In the genomic region with DNA sequence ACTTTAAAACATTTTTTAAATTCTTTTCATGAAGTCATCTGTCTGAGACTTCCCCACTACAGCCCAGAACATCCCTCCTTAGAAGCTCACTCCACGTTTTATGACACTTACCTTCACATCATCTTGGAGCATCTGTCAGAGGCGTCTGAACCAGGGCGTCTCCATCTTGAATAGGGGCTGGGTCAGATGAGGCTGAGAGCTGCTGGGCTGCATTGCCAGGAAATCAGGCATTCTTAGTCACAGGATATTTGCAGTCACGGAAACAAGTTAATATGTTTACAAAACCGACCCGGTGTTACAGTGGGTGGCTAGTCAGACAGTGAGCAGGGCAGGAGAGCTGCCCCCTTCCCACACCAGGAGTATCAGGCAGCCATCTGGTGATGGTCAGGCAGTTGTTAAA, we compare ENCODE assay signal across 13 cellular contexts.
DNase-seq lines count a peak whose midpoint lies in the region; TF ChIP-seq lines count a peak whose summit lies in the region.
"Had no signal": no experiment of that assay in that cellular context is flagged by ENCODE, and none has a peak within 500 bp of the region (broad histone marks: within the 10 kb centered on the region; RNA-seq: fewer than 3 reads in every experiment).

No MANE protein-coding gene starts in this region.

- no peaks in the 10 kb centered on the region for H3K36me3 ChIP-seq in neural progenitor cell
- H3K36me3 ChIP-seq: sigmoid colon had no signal

- H3F3A ChIP-seq in neural progenitor cell (ENCODE audit: low read depth), result peaks cover 7% of the 10 kb centered on the region

- peaks cover 9% of the 10 kb centered on the region for H3K27me3 Mint-ChIP-seq in endothelial cell (ENCODE audit: unreplicated experiment)
- peaks cover 9% of the 10 kb centered on the region for H3K27me3 Mint-ChIP-seq in neural progenitor cell (ENCODE audit: insufficient read depth, low read depth)
- H3K27me3 Mint-ChIP-seq in activated naive CD8-positive, alpha-beta T cell treated with anti-CD3 and anti-CD28 coated beads for 36 hours, result no peaks in the 10 kb centered on the region
- H3K27me3 Mint-ChIP-seq: CD4-positive, alpha-beta T cell had no signal

- no peak overlapping the region for H2AFZ ChIP-seq in neural progenitor cell (replicated peaks)

- no peak overlapping the region for H3K27ac ChIP-seq in neural progenitor cell
- H3K27ac ChIP-seq: sigmoid colon had no signal

- H3K4me3 Mint-ChIP-seq in endothelial cell (ENCODE audit: unreplicated experiment), result peak overlapping the region; percentile 29
- no peak overlapping the region for H3K4me3 Mint-ChIP-seq in neural progenitor cell
- no peak overlapping the region for H3K4me3 Mint-ChIP-seq in activated naive CD8-positive, alpha-beta T cell treated with anti-CD3 and anti-CD28 coated beads for 36 hours
- H3K4me3 Mint-ChIP-seq: brain; CD4-positive, alpha-beta T cell had no signal

- H3K27ac Mint-ChIP-seq in endothelial cell (ENCODE audit: unreplicated experiment) (no peak overlapping the region), neural progenitor cell (peak overlapping the region; percentile 19)
- no peak overlapping the region for H3K27ac Mint-ChIP-seq in activated naive CD8-positive, alpha-beta T cell treated with anti-CD3 and anti-CD28 coated beads for 36 hours
- H3K27ac Mint-ChIP-seq: CD4-positive, alpha-beta T cell had no signal

- H4K20me1 ChIP-seq in neural progenitor cell (ENCODE audit: low read depth), result no peaks in the 10 kb centered on the region

- no peak overlapping the region for H3K4me2 ChIP-seq in neural progenitor cell

- H3K79me2 ChIP-seq in neural progenitor cell (ENCODE audit: low read depth), result no peaks in the 10 kb centered on the region

- peaks cover 25% of the 10 kb centered on the region for H3K4me1 ChIP-seq in neural progenitor cell
- H3K4me1 ChIP-seq: sigmoid colon had no signal

- no peak for TF ChIP-seq CTCF in AG10803 (conservative IDR thresholded peaks at IDR 0.05; ENCODE audit: low read length)
- no peak for TF ChIP-seq CTCF in endothelial cell (IDR thresholded peaks at IDR 0.05; ENCODE audit: unreplicated experiment)
- TF ChIP-seq CTCF in neural progenitor cell (IDR thresholded peaks at IDR 0.05), result no peak

- no peak overlapping the region for H3K4me3 ChIP-seq in AG10803 (ENCODE audit: low read length)
- no peak overlapping the region for H3K4me3 ChIP-seq in neural progenitor cell
- H3K4me3 ChIP-seq: sigmoid colon had no signal

- peak; percentile 71 for DNase-seq in AG10803 (ENCODE audit: low read depth)
- peak; percentile 79 for DNase-seq in M059J (ENCODE audit: low read depth)
- no peak for DNase-seq in endothelial cell (ENCODE audit: low spot score)
- no peak for DNase-seq in neural progenitor cell (ENCODE audit: low spot score)
- no peak for DNase-seq in GDM1 (lab: John Stamatoyannopoulos, UW)
- DNase-seq in NCI-H226, result no peak
- DNase-seq in NCI-H2171 (lab: John Stamatoyannopoulos, UW), result no peak
- DNase-seq in activated naive CD8-positive, alpha-beta T cell treated with anti-CD3 and anti-CD28 coated beads for 36 hours, result no peak
- DNase-seq: CD4-positive, alpha-beta T cell; erythroblast; NCI-H1930; sigmoid colon had no signal

- no peak overlapping the region for H3K9ac ChIP-seq in neural progenitor cell

- no peaks in the 10 kb centered on the region for H3K27me3 ChIP-seq in neural progenitor cell
- H3K27me3 ChIP-seq: sigmoid colon had no signal

- H3K36me3 Mint-ChIP-seq in endothelial cell (ENCODE audit: low read depth, unreplicated experiment) (no peaks in the 10 kb centered on the region), neural progenitor cell (peaks cover 2% of the 10 kb centered on the region)
- H3K36me3 Mint-ChIP-seq in activated naive CD8-positive, alpha-beta T cell treated with anti-CD3 and anti-CD28 coated beads for 36 hours, result no peaks in the 10 kb centered on the region
- H3K36me3 Mint-ChIP-seq: brain had no signal

- no peaks in the 10 kb centered on the region for H3K9me3 ChIP-seq in neural progenitor cell (ENCODE audit: low read depth)
- H3K9me3 ChIP-seq: sigmoid colon had no signal

- H3K9me3 Mint-ChIP-seq in endothelial cell (ENCODE audit: unreplicated experiment), result no peaks in the 10 kb centered on the region
- peaks cover 14% of the 10 kb centered on the region for H3K9me3 Mint-ChIP-seq in neural progenitor cell
- no peaks in the 10 kb centered on the region for H3K9me3 Mint-ChIP-seq in activated naive CD8-positive, alpha-beta T cell treated with anti-CD3 and anti-CD28 coated beads for 36 hours
- H3K9me3 Mint-ChIP-seq: CD4-positive, alpha-beta T cell had no signal

- H3K4me1 Mint-ChIP-seq in endothelial cell (ENCODE audit: unreplicated experiment), result peaks cover 16% of the 10 kb centered on the region
- H3K4me1 Mint-ChIP-seq in neural progenitor cell, result peaks cover 40% of the 10 kb centered on the region
- H3K4me1 Mint-ChIP-seq in activated naive CD8-positive, alpha-beta T cell treated with anti-CD3 and anti-CD28 coated beads for 36 hours, result no peaks in the 10 kb centered on the region

Comparison
In these comparisons a context has a peak if more than half of its experiments do, and no peak if none do; other contexts are left out.
1. DNase-seq: peak in AG10803 (single experiment) and M059J (single experiment); none in endothelial cell (single experiment), neural progenitor cell (single experiment), GDM1 (single experiment), NCI-H226 (single experiment), NCI-H2171 (single experiment) and activated naive CD8-positive, alpha-beta T cell treated with anti-CD3 and anti-CD28 coated beads for 36 hours (single experiment).